Comparison of ENCODE assay signal across 22 cellular contexts in genomic region chr15:59814409-59814808, GRCh38.
DNase-seq lines count a peak whose midpoint lies in the region; ATAC-seq lines count a peak whose summit lies in the region.
"Had no signal": no experiment of that assay in that cellular context is flagged by ENCODE, and none has a peak within 500 bp of the region (broad histone marks: within the 10 kb centered on the region; RNA-seq: fewer than 3 reads in every experiment).

No MANE protein-coding gene starts in this region.

- H3K36me3 Mint-ChIP-seq in activated CD4-positive, alpha-beta T cell treated with anti-CD3 and anti-CD28 coated beads for 36 hours (ENCODE audit: low read depth): no peaks in the 10 kb centered on the region
- no peaks in the 10 kb centered on the region for H3K36me3 Mint-ChIP-seq in CD4-positive, alpha-beta memory T cell
- no peaks in the 10 kb centered on the region for H3K36me3 Mint-ChIP-seq in activated CD4-positive, alpha-beta memory T cell treated with anti-CD3 and anti-CD28 coated beads for 36 hours
- no peaks in the 10 kb centered on the region for H3K36me3 Mint-ChIP-seq in stimulated activated memory B cell treated with anti-CD40 and anti-IgM and Interleukin-4, amounts not matched to agents 10 μg/mL and 1 μg/mL and 100 μg/mL, for 72 hours

- H3K4me1 Mint-ChIP-seq in activated CD4-positive, alpha-beta T cell treated with anti-CD3 and anti-CD28 coated beads for 36 hours: peaks cover 16% of the 10 kb centered on the region
- H3K4me1 Mint-ChIP-seq in CD4-positive, alpha-beta memory T cell: peaks cover 16 to 27% (median 25%) of the 10 kb centered on the region in 4 donors
- H3K4me1 Mint-ChIP-seq in activated CD4-positive, alpha-beta memory T cell treated with anti-CD3 and anti-CD28 coated beads for 36 hours (ENCODE audit: low read depth): peaks cover 23% of the 10 kb centered on the region
- H3K4me1 Mint-ChIP-seq in stimulated activated memory B cell treated with anti-CD40 and anti-IgM and Interleukin-4, amounts not matched to agents 10 μg/mL and 1 μg/mL and 100 μg/mL, for 72 hours: no peaks in the 10 kb centered on the region

- no peak overlapping the region for H3K4me3 ChIP-seq in CD4-positive, alpha-beta memory T cell (ENCODE audit: low read length in 2 of 2)
- H3K4me3 ChIP-seq: hepatocyte, lung, ovary, right lobe of liver had no signal

- H3K27me3 ChIP-seq in CD4-positive, alpha-beta memory T cell (ENCODE audit: insufficient read depth, low read length): no peaks in the 10 kb centered on the region
- H3K27me3 ChIP-seq: ovary, right lobe of liver had no signal

- CTCF ChIA-PET in activated CD4-positive, alpha-beta T cell treated with anti-CD3 and anti-CD28 coated beads for 36 hours (lab: Charles Lee): interaction anchor here (0.7 kb wide), 1 partner anchor 72 kb away, joined by 3 read pairs; no protein-coding TSS in a partner anchor
- CTCF ChIA-PET in CD4-positive, alpha-beta memory T cell (lab: Charles Lee; ENCODE audit: partially characterized antibody): interaction anchor here (1.0 kb wide), 1 partner anchor 11 kb away, joined by 3 read pairs; no protein-coding TSS in a partner anchor
- CTCF ChIA-PET in activated CD4-positive, alpha-beta memory T cell treated with anti-CD3 and anti-CD28 coated beads for 36 hours (lab: Charles Lee): interaction anchor here (1.0 kb wide), 1 partner anchor 12 kb away, joined by 3 read pairs; no protein-coding TSS in a partner anchor

- H3K4me1 ChIP-seq in CD4-positive, alpha-beta memory T cell (ENCODE audit: insufficient read depth, low read length): peaks cover 25% of the 10 kb centered on the region
- H3K4me1 ChIP-seq: BE2C, right lobe of liver had no signal

- H3K36me3 ChIP-seq in CD4-positive, alpha-beta memory T cell (ENCODE audit: insufficient read depth, low read length): no peaks in the 10 kb centered on the region
- H3K36me3 ChIP-seq: BE2C, ovary, right lobe of liver had no signal

- H3K9me3 ChIP-seq in CD4-positive, alpha-beta memory T cell (ENCODE audit: control insufficient read depth in 1 of 2, low read length in 2 of 2): no peaks in the 10 kb centered on the region
- H3K9me3 ChIP-seq: BE2C, ovary, right lobe of liver had no signal

- DNase-seq in activated CD4-positive, alpha-beta T cell treated with anti-CD3 and anti-CD28 coated beads for 36 hours: peak; percentile 22
- DNase-seq in activated CD4-positive, alpha-beta T cell treated with anti-CD3 and anti-CD28 coated beads, Interleukin-2, amount 50 U/mL, for 48 hours: no peak
- peak; percentile 62 to 75 (median 68) for DNase-seq in CD4-positive, alpha-beta memory T cell
- peak; percentile 31 for DNase-seq in activated CD4-positive, alpha-beta memory T cell treated with anti-CD3 and anti-CD28 coated beads for 36 hours
- DNase-seq in central memory CD4-positive, alpha-beta T cell: peak; percentile 74
- DNase-seq in GDM1 (lab: John Stamatoyannopoulos, UW): no peak
- DNase-seq in NCI-H774 (lab: John Stamatoyannopoulos, UW): no peak
- DNase-seq: activated CD4-positive, CD25-positive, alpha-beta regulatory T cell; BE2C; DMS 273 treated with DMSO at 0.1 percent for 48 hours; islet precursor cell; NCI-H2029; ovary; right lobe of liver; RPMI8226; substantia nigra had no signal

- intact Hi-C loops in activated CD4-positive, alpha-beta T cell treated with anti-CD3 and anti-CD28 coated beads for 36 hours (cut with DNase I, micrococcal nuclease): no loop called here
- intact Hi-C loops in CD4-positive, alpha-beta memory T cell (cut with micrococcal nuclease): loop anchor here (1.0 kb wide), 1 partner anchor 11 kb away; no protein-coding TSS in a partner anchor
- intact Hi-C loops in activated CD4-positive, alpha-beta memory T cell treated with anti-CD3 and anti-CD28 coated beads for 36 hours (cut with micrococcal nuclease): loop anchor here (10.0 kb wide), 1 partner anchor 60 kb away; no protein-coding TSS in a partner anchor

- H3K9me3 Mint-ChIP-seq in activated CD4-positive, alpha-beta T cell treated with anti-CD3 and anti-CD28 coated beads for 36 hours (ENCODE audit: low read depth): peaks cover 2% of the 10 kb centered on the region
- H3K9me3 Mint-ChIP-seq in CD4-positive, alpha-beta memory T cell: peaks cover 0 to 3% (median 0%) of the 10 kb centered on the region in 8 donors
- no peaks in the 10 kb centered on the region for H3K9me3 Mint-ChIP-seq in activated CD4-positive, alpha-beta memory T cell treated with anti-CD3 and anti-CD28 coated beads for 36 hours
- no peaks in the 10 kb centered on the region for H3K9me3 Mint-ChIP-seq in stimulated activated memory B cell treated with anti-CD40 and anti-IgM and Interleukin-4, amounts not matched to agents 10 μg/mL and 1 μg/mL and 100 μg/mL, for 72 hours
- H3K9me3 Mint-ChIP-seq: activated T-helper 1 cell treated with anti-CD3 and anti-CD28 coated beads, Interleukin-12 subunit alpha, Interleukin-12 subunit beta, Interleukin-2, Interleukin-4 antibody, amounts not matched to agents 30 ng/mL and 10 ng/mL and 1 ng/mL, durations not matched to agents 14 hours and 24 hours and 36 hours had no signal

- POLR2A ChIA-PET in activated CD4-positive, alpha-beta T cell treated with anti-CD3 and anti-CD28 coated beads for 36 hours (lab: Charles Lee): no interaction called here
- POLR2A ChIA-PET in CD4-positive, alpha-beta memory T cell (lab: Charles Lee; ENCODE audit: partially characterized antibody): interaction anchor here (0.8 to 3.5 kb wide), 3 partner anchors 11 to 22 kb away, joined by 3 to 20 read pairs (median 3); no protein-coding TSS in a partner anchor
- POLR2A ChIA-PET in activated CD4-positive, alpha-beta memory T cell treated with anti-CD3 and anti-CD28 coated beads for 36 hours (lab: Charles Lee): no interaction called here

- ATAC-seq in activated CD4-positive, alpha-beta T cell treated with anti-CD3 and anti-CD28 coated beads for 36 hours: peak; percentile 36
- no peak for ATAC-seq in stimulated activated memory B cell treated with anti-CD40 and anti-IgM and Interleukin-4, amounts not matched to agents 10 μg/mL and 1 μg/mL and 100 μg/mL, for 72 hours
- ATAC-seq: HCT116, right lobe of liver had no signal

- no peak overlapping the region for H3K4me3 Mint-ChIP-seq in activated CD4-positive, alpha-beta T cell treated with anti-CD3 and anti-CD28 coated beads for 36 hours
- peak overlapping the region in 7 of 8 donors; percentile 1 to 69 (median 53) for H3K4me3 Mint-ChIP-seq in CD4-positive, alpha-beta memory T cell
- H3K4me3 Mint-ChIP-seq in activated CD4-positive, alpha-beta memory T cell treated with anti-CD3 and anti-CD28 coated beads for 36 hours: no peak overlapping the region
- no peak overlapping the region for H3K4me3 Mint-ChIP-seq in stimulated activated memory B cell treated with anti-CD40 and anti-IgM and Interleukin-4, amounts not matched to agents 10 μg/mL and 1 μg/mL and 100 μg/mL, for 72 hours
- H3K4me3 Mint-ChIP-seq: activated T-helper 1 cell treated with anti-CD3 and anti-CD28 coated beads, Interleukin-12 subunit alpha, Interleukin-12 subunit beta, Interleukin-2, Interleukin-4 antibody, amounts not matched to agents 30 ng/mL and 10 ng/mL and 1 ng/mL, durations not matched to agents 14 hours and 24 hours and 36 hours had no signal

- H3K27ac ChIP-seq in CD4-positive, alpha-beta memory T cell (ENCODE audit: low read depth, low read length): peak overlapping the region; percentile 8
- H3K27ac ChIP-seq: 22Rv1, hepatocyte, ovary, right lobe of liver had no signal

- H3K27me3 Mint-ChIP-seq in activated CD4-positive, alpha-beta T cell treated with anti-CD3 and anti-CD28 coated beads for 36 hours: no peaks in the 10 kb centered on the region
- H3K27me3 Mint-ChIP-seq in CD4-positive, alpha-beta memory T cell: peaks cover 12 to 14% of the 10 kb centered on the region in 2 donors
- H3K27me3 Mint-ChIP-seq in activated CD4-positive, alpha-beta memory T cell treated with anti-CD3 and anti-CD28 coated beads for 36 hours: peaks cover 1% of the 10 kb centered on the region
- H3K27me3 Mint-ChIP-seq in stimulated activated memory B cell treated with anti-CD40 and anti-IgM and Interleukin-4, amounts not matched to agents 10 μg/mL and 1 μg/mL and 100 μg/mL, for 72 hours: peaks cover under 1% of the 10 kb centered on the region

- no peak overlapping the region for H3K27ac Mint-ChIP-seq in activated CD4-positive, alpha-beta T cell treated with anti-CD3 and anti-CD28 coated beads for 36 hours
- peak overlapping the region; percentile 45 to 91 (median 86) for H3K27ac Mint-ChIP-seq in CD4-positive, alpha-beta memory T cell
- H3K27ac Mint-ChIP-seq in activated CD4-positive, alpha-beta memory T cell treated with anti-CD3 and anti-CD28 coated beads for 36 hours: no peak overlapping the region
- no peak overlapping the region for H3K27ac Mint-ChIP-seq in stimulated activated memory B cell treated with anti-CD40 and anti-IgM and Interleukin-4, amounts not matched to agents 10 μg/mL and 1 μg/mL and 100 μg/mL, for 72 hours
- H3K27ac Mint-ChIP-seq: activated T-helper 1 cell treated with anti-CD3 and anti-CD28 coated beads, Interleukin-12 subunit alpha, Interleukin-12 subunit beta, Interleukin-2, Interleukin-4 antibody, amounts not matched to agents 30 ng/mL and 10 ng/mL and 1 ng/mL, durations not matched to agents 14 hours and 24 hours and 36 hours had no signal

Comparison
In these comparisons a context has a peak if more than half of its experiments do, and no peak if none do; other contexts are left out.
1. DNase-seq: peak in activated CD4-positive, alpha-beta T cell treated with anti-CD3 and anti-CD28 coated beads for 36 hours (single experiment), CD4-positive, alpha-beta memory T cell (5 of 5), activated CD4-positive, alpha-beta memory T cell treated with anti-CD3 and anti-CD28 coated beads for 36 hours (single experiment) and central memory CD4-positive, alpha-beta T cell (single experiment); none in activated CD4-positive, alpha-beta T cell treated with anti-CD3 and anti-CD28 coated beads, Interleukin-2, amount 50 U/mL, for 48 hours (0 of 2), GDM1 (single experiment) and NCI-H774 (single experiment).
2. H3K27ac Mint-ChIP-seq: peak in CD4-positive, alpha-beta memory T cell (7 of 7); none in activated CD4-positive, alpha-beta T cell treated with anti-CD3 and anti-CD28 coated beads for 36 hours (single experiment), activated CD4-positive, alpha-beta memory T cell treated with anti-CD3 and anti-CD28 coated beads for 36 hours (single experiment) and stimulated activated memory B cell treated with anti-CD40 and anti-IgM and Interleukin-4, amounts not matched to agents 10 μg/mL and 1 μg/mL and 100 μg/mL, for 72 hours (single experiment).
3. H3K4me3 Mint-ChIP-seq: peak in CD4-positive, alpha-beta memory T cell (7 of 8); none in activated CD4-positive, alpha-beta T cell treated with anti-CD3 and anti-CD28 coated beads for 36 hours (single experiment), activated CD4-positive, alpha-beta memory T cell treated with anti-CD3 and anti-CD28 coated beads for 36 hours (single experiment) and stimulated activated memory B cell treated with anti-CD40 and anti-IgM and Interleukin-4, amounts not matched to agents 10 μg/mL and 1 μg/mL and 100 μg/mL, for 72 hours (single experiment).
4. intact Hi-C loops: an anchor here in CD4-positive, alpha-beta memory T cell (1.0 kb wide) and activated CD4-positive, alpha-beta memory T cell treated with anti-CD3 and anti-CD28 coated beads for 36 hours (10.0 kb wide); none called in activated CD4-positive, alpha-beta T cell treated with anti-CD3 and anti-CD28 coated beads for 36 hours.